ENCODE assay signal across 8 cellular contexts in the genomic region with DNA sequence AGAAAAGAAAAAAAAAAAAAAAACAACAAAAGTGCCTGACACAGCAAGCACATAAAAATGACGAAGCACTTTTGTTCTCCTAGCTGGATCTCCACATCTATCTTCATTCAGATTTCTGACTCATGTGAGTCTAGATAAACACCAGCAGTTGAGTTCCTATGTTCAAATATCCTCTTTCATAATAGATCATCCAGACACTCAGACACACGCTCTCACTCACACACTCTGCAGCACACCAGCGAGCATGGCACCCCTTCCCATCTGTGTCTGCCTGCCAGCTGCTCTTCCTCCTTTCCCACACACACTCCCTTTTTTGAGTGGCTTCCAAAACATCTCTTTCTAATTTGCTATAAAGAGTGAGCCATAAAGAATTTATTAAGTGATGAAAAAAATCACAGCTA. TPM values are rescaled to one million over a fixed set of nuclear protein-coding genes. Genes with fewer than 3 reads are reported as not detected.
DNase-seq lines count a peak whose midpoint lies in the region; ATAC-seq and TF ChIP-seq lines count a peak whose summit lies in the region.

No MANE protein-coding gene starts in this region.

- H3K27ac ChIP-seq in ACC112 (ENCODE audit: low read depth, low read length) (peak overlapping the region; percentile 94), VCaP (peak overlapping the region; percentile 74)

- H3K4me3 Mint-ChIP-seq in activated naive CD8-positive, alpha-beta T cell treated with anti-CD3 and anti-CD28 coated beads for 36 hours, result no peak overlapping the region

- ATAC-seq in GM21381 (IDR thresholded peaks at IDR 0.05; ENCODE audit: unreplicated experiment), result no peak

- no peak overlapping the region for H2AFZ ChIP-seq in ACC112 (ENCODE audit: low read length, unreplicated experiment)

- H3K27me3 Mint-ChIP-seq in activated naive CD8-positive, alpha-beta T cell treated with anti-CD3 and anti-CD28 coated beads for 36 hours, result no peaks in the 10 kb centered on the region

- peak; percentile 65 for DNase-seq in HS-5 (ENCODE audit: low read depth)
- peak; percentile 56 for DNase-seq in kidney tubule cell (ENCODE audit: low spot score)
- no peak for DNase-seq in GM19238 (ENCODE audit: insufficient read length, low spot score)
- DNase-seq in activated naive CD8-positive, alpha-beta T cell treated with anti-CD3 and anti-CD28 coated beads for 36 hours, result no peak
- no peak for DNase-seq in iPS-NIHi11 (ENCODE audit: low spot score)

- no peak overlapping the region for H3K4me3 ChIP-seq in ACC112 (ENCODE audit: low read depth, low read length)

- no peaks in the 10 kb centered on the region for H3K9me3 Mint-ChIP-seq in activated naive CD8-positive, alpha-beta T cell treated with anti-CD3 and anti-CD28 coated beads for 36 hours

- H3K36me3 Mint-ChIP-seq in activated naive CD8-positive, alpha-beta T cell treated with anti-CD3 and anti-CD28 coated beads for 36 hours, result peaks cover 16% of the 10 kb centered on the region

- H3K27ac Mint-ChIP-seq in activated naive CD8-positive, alpha-beta T cell treated with anti-CD3 and anti-CD28 coated beads for 36 hours, result no peak overlapping the region

- TF ChIP-seq CTCF in VCaP (conservative IDR thresholded peaks at IDR 0.05), result no peak

- peaks cover 21% of the 10 kb centered on the region for H3K4me1 ChIP-seq in ACC112 (ENCODE audit: control insufficient read depth, insufficient read depth, low read length, unreplicated experiment)

- no peaks in the 10 kb centered on the region for H3K79me2 ChIP-seq in ACC112 (ENCODE audit: control insufficient read depth, insufficient read depth, low read length, unreplicated experiment)

- 0 out of 2 replicates have a peak, but pooled peaks cover 3% of the 10 kb centered on the region for H3K36me3 ChIP-seq in ACC112 (ENCODE audit: insufficient read depth, low read length)

- H3K27me3 ChIP-seq in ACC112 (ENCODE audit: insufficient read depth, low read length), result no peaks in the 10 kb centered on the region

- H3K4me1 Mint-ChIP-seq in activated naive CD8-positive, alpha-beta T cell treated with anti-CD3 and anti-CD28 coated beads for 36 hours, result no peaks in the 10 kb centered on the region

RNA-seq across cellular contexts. Expression of gene CELF6, which starts 19.8 kb away (rescaled TPM):
- under 1 TPM; 0.16 TPM for total RNA-seq in activated naive CD8-positive, alpha-beta T cell treated with anti-CD3 and anti-CD28 coated beads for 36 hours

RNA-seq across cellular contexts. Expression of gene HEXA, which starts 36.0 kb away (rescaled TPM):
- 10 to 100 TPM; 61.3 to 66.2 TPM for total RNA-seq in activated naive CD8-positive, alpha-beta T cell treated with anti-CD3 and anti-CD28 coated beads for 36 hours

RNA-seq across cellular contexts. Expression of gene TMEM202, which starts 58.3 kb away (rescaled TPM):
- not detected for total RNA-seq in activated naive CD8-positive, alpha-beta T cell treated with anti-CD3 and anti-CD28 coated beads for 36 hours

Comparison
In these comparisons a context has a peak if more than half of its experiments do, and no peak if none do; other contexts are left out.
1. DNase-seq: peak in HS-5 (single experiment) and kidney tubule cell (single experiment); none in GM19238 (single experiment), activated naive CD8-positive, alpha-beta T cell treated with anti-CD3 and anti-CD28 coated beads for 36 hours (single experiment) and iPS-NIHi11 (single experiment).